In the genomic region with DNA sequence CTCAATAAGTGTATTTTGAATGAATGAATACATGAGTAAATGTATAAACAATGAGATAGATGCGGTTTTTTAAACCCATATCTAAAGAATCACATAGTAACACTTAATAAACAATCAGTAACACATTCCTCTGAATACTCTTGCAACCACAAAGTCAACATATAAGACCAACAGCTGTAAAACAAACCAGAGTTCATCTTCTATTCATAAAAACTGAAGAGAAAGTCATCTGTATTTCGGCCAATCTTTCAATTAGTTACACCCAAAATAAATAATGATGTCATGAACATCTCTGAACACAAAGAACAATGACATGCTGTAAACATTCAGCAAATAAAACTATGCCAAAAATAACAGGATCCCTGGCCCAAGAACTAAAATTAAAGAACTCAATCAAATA, we compare ENCODE assay signal across 1 cellular context.
TF ChIP-seq lines count a peak whose summit lies in the region.

No MANE protein-coding gene starts in this region.

TF ChIP-seq in HEK293, 187 proteins besides CTCF, POLR2A, EP300 and RAD21 (continued from another document):
- TF ChIP-seq, protein P1, sequence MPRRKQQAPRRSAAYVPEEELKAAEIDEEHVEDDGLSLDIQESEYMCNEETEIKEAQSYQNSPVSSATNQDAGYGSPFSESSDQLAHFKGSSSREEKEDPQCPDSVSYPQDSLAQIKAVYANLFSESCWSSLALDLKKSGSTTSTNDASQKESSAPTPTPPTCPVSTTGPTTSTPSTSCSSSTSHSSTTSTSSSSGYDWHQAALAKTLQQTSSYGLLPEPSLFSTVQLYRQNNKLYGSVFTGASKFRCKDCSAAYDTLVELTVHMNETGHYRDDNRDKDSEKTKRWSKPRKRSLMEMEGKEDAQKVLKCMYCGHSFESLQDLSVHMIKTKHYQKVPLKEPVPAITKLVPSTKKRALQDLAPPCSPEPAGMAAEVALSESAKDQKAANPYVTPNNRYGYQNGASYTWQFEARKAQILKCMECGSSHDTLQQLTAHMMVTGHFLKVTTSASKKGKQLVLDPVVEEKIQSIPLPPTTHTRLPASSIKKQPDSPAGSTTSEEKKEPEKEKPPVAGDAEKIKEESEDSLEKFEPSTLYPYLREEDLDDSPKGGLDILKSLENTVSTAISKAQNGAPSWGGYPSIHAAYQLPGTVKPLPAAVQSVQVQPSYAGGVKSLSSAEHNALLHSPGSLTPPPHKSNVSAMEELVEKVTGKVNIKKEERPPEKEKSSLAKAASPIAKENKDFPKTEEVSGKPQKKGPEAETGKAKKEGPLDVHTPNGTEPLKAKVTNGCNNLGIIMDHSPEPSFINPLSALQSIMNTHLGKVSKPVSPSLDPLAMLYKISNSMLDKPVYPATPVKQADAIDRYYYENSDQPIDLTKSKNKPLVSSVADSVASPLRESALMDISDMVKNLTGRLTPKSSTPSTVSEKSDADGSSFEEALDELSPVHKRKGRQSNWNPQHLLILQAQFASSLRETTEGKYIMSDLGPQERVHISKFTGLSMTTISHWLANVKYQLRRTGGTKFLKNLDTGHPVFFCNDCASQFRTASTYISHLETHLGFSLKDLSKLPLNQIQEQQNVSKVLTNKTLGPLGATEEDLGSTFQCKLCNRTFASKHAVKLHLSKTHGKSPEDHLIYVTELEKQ (tag by site-specific recombination; IDR thresholded peaks at IDR 0.05; ENCODE audit: borderline replicate concordance) = no peak
- TF ChIP-seq, protein P2, sequence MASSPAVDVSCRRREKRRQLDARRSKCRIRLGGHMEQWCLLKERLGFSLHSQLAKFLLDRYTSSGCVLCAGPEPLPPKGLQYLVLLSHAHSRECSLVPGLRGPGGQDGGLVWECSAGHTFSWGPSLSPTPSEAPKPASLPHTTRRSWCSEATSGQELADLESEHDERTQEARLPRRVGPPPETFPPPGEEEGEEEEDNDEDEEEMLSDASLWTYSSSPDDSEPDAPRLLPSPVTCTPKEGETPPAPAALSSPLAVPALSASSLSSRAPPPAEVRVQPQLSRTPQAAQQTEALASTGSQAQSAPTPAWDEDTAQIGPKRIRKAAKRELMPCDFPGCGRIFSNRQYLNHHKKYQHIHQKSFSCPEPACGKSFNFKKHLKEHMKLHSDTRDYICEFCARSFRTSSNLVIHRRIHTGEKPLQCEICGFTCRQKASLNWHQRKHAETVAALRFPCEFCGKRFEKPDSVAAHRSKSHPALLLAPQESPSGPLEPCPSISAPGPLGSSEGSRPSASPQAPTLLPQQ (tag by site-specific recombination; IDR thresholded peaks at IDR 0.05) = peak; percentile 45; the same call in 1 of the 2 replicates
- TF ChIP-seq YY1 (tag by site-specific recombination; IDR thresholded peaks at IDR 0.05) (no peak), KLF9 (tag by site-specific recombination; IDR thresholded peaks at IDR 0.05; ENCODE audit: low read depth) (no peak), ZNF394 (tag by site-specific recombination; IDR thresholded peaks at IDR 0.05; ENCODE audit: borderline replicate concordance) (no peak), ZXDB (tag by site-specific recombination; IDR thresholded peaks at IDR 0.05) (peak; percentile 55; the same call in 1 of the 2 replicates), ZNF777 (tag by site-specific recombination; IDR thresholded peaks at IDR 0.05; ENCODE audit: borderline replicate concordance) (no peak), ZNF843 (tag by site-specific recombination; IDR thresholded peaks at IDR 0.05) (peak; percentile 80), ZNF404 (tag by site-specific recombination; IDR thresholded peaks at IDR 0.05) (no peak)
- TF ChIP-seq, protein P3, sequence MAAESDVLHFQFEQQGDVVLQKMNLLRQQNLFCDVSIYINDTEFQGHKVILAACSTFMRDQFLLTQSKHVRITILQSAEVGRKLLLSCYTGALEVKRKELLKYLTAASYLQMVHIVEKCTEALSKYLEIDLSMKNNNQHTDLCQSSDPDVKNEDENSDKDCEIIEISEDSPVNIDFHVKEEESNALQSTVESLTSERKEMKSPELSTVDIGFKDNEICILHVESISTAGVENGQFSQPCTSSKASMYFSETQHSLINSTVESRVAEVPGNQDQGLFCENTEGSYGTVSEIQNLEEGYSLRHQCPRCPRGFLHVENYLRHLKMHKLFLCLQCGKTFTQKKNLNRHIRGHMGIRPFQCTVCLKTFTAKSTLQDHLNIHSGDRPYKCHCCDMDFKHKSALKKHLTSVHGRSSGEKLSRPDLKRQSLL (tag by site-specific recombination; IDR thresholded peaks at IDR 0.05) = no peak
- TF ChIP-seq, protein P4, sequence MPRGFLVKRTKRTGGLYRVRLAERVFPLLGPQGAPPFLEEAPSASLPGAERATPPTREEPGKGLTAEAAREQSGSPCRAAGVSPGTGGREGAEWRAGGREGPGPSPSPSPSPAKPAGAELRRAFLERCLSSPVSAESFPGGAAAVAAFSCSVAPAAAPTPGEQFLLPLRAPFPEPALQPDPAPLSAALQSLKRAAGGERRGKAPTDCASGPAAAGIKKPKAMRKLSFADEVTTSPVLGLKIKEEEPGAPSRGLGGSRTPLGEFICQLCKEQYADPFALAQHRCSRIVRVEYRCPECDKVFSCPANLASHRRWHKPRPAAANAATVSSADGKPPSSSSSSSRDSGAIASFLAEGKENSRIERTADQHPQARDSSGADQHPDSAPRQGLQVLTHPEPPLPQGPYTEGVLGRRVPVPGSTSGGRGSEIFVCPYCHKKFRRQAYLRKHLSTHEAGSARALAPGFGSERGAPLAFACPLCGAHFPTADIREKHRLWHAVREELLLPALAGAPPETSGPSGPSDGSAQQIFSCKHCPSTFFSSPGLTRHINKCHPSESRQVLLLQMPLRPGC (tag by site-specific recombination; IDR thresholded peaks at IDR 0.05) = no peak
